Comparison of ENCODE assay signal across 8 cellular contexts in the genomic region with DNA sequence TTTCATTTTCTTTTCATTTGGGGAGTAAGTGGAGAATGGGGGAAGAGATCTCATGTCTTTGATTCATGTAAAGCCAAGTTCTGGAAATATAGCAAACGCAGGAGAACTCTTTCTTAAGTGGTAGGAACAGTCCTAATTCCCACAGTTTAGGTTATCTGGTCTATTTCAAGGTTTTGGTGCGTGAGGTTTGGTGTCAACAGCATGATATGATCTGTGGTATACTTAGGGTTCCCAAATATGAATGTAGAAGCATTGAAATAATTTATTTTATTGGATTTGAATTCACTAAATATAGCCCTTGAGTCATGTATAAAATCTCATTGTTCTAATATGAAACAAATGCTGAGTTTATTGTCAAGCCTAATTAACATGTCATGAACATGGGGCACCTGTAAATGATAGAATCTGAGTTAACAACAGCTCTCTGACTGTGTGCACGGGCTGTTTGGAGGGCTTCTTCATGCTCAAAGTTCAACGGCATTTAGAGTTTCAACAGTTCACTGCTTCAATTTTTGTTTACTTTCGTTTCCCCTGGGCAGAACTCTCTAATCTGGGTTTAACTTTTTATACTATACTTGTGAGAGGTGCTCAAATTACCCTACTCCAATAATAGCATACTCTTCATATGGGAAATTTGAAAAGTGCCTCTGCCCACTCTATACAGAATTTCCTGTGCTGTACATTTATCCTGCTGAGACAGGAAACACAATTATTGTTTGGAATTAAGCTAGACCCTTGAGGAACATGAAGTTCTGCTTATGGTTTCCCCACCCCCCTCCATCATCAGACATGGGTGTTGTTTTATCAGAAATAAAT.
DNase-seq lines count a peak whose midpoint lies in the region; ATAC-seq and TF ChIP-seq lines count a peak whose summit lies in the region.

No MANE protein-coding gene starts in this region.

- H3K36me3 Mint-ChIP-seq in HFFc6 (ENCODE audit: low read depth): 0 out of 2 replicates have a peak, but pooled peaks cover 9% of the 10 kb centered on the region

- H3K4me1 Mint-ChIP-seq in HFFc6 (ENCODE audit: low read depth): peaks cover 81% of the 10 kb centered on the region

- H3K4me3 Mint-ChIP-seq in HFFc6: peak overlapping the region; percentile 84

- intact Hi-C loops in sciatic nerve (cut with DNase I): no loop called here

- H3K9me3 Mint-ChIP-seq in HFFc6: no peaks in the 10 kb centered on the region

- H3K27me3 Mint-ChIP-seq in HFFc6 (ENCODE audit: insufficient read depth): no peaks in the 10 kb centered on the region; the same call in none of the 2 replicates

- TF ChIP-seq CTCF in HFFc6 (IDR thresholded peaks at IDR 0.05) (no peak), fibroblast of the aortic adventitia (IDR thresholded peaks at IDR 0.05; ENCODE audit: insufficient read depth, low read length) (no peak)

- peak overlapping the region; percentile 98 for H3K27ac Mint-ChIP-seq in HFFc6

- ATAC-seq in SK-N-SH treated with all-trans-retinoic acid at 6 μM for 48 hours: peak; percentile 46
- peak; percentile 27 for ATAC-seq in sciatic nerve

- peak overlapping the region; percentile 53 for H3K4me3 ChIP-seq in fibroblast of the aortic adventitia (ENCODE audit: low read depth, low read length)

- DNase-seq in GM03348 (ENCODE audit: low spot score): peak; percentile 24
- DNase-seq in HFFc6: no peak
- DNase-seq in fibroblast of the aortic adventitia (ENCODE audit: low read depth): peak; percentile 62
- DNase-seq in sciatic nerve (ENCODE audit: low spot score): no peak
- DNase-seq in stimulated activated naive CD4-positive, alpha-beta T cell treated with Interleukin-2 at 50 U/mL for 16 hours (lab: John Stamatoyannopoulos, UW): no peak
- DNase-seq in activated CD4-positive, CD25-positive, alpha-beta regulatory T cell treated with anti-CD3 and anti-CD28 coated beads, Interleukin-2, amount 50 U/mL, for 72 hours: no peak
- DNase-seq in cortex of kidney (lab: John Stamatoyannopoulos, UW): no peak

TF ChIP-seq in SK-N-SH treated with all-trans-retinoic acid at 6 μM for 48 hours, 23 proteins besides CTCF, POLR2A, EP300 and RAD21:
- TF ChIP-seq ZC3H10 (CRISPR knock-in tag; IDR thresholded peaks at IDR 0.05): peak; percentile 49
- TF ChIP-seq GLIS3 (CRISPR knock-in tag; IDR thresholded peaks at IDR 0.05): no peak
- TF ChIP-seq RARB (CRISPR knock-in tag; IDR thresholded peaks at IDR 0.05): 0 out of 2 replicates have a peak, but pooled peaks have one; percentile 6
- peak; percentile 79 for TF ChIP-seq ISL1 (CRISPR knock-in tag; IDR thresholded peaks at IDR 0.05)
- peak; percentile 24; the same call in 1 of the 2 replicates for TF ChIP-seq TOX (CRISPR knock-in tag; IDR thresholded peaks at IDR 0.05; ENCODE audit: borderline replicate concordance)

Comparison
In these comparisons a context has a peak if more than half of its experiments do, and no peak if none do; other contexts are left out.
1. DNase-seq: peak in GM03348 (single experiment) and fibroblast of the aortic adventitia (single experiment); none in HFFc6 (single experiment), sciatic nerve (single experiment), stimulated activated naive CD4-positive, alpha-beta T cell treated with Interleukin-2 at 50 U/mL for 16 hours (single experiment), activated CD4-positive, CD25-positive, alpha-beta regulatory T cell treated with anti-CD3 and anti-CD28 coated beads, Interleukin-2, amount 50 U/mL, for 72 hours (single experiment) and cortex of kidney (single experiment).